ENCODE assay signal across 1 cellular context in genomic region chr21:42453301-42454220, GRCh38.
TF ChIP-seq lines count a peak whose summit lies in the region.

No MANE protein-coding gene starts in this region.

TF ChIP-seq in GM23338, 12 proteins besides CTCF, POLR2A, EP300 and RAD21 (continued from another document):
- no peak for TF ChIP-seq REST (IDR thresholded peaks at IDR 0.05; ENCODE audit: unreplicated experiment)
- TF ChIP-seq STAT1 (IDR thresholded peaks at IDR 0.05; ENCODE audit: unreplicated experiment) = no peak
- TF ChIP-seq ZNF114 (CRISPR knock-in tag; IDR thresholded peaks at IDR 0.05) = no peak
TF ChIP-seq in GM23338: peak in this region for 0.
